Comparison of ENCODE assay signal across 6 cellular contexts in genomic region chr19:48713041-48713863, GRCh38. TPM values are rescaled to one million over a fixed set of nuclear protein-coding genes. Genes with fewer than 3 reads are reported as not detected.
DNase-seq lines count a peak whose midpoint lies in the region; ATAC-seq and TF ChIP-seq lines count a peak whose summit lies in the region.

No MANE protein-coding gene starts in this region.

- H3K27ac ChIP-seq in SU-DHL-6 (ENCODE audit: low read depth, low read length): no peak overlapping the region

- no peaks in the 10 kb centered on the region for H3K36me3 Mint-ChIP-seq in immature natural killer cell

- no peaks in the 10 kb centered on the region for H3K36me3 ChIP-seq in SU-DHL-6 (ENCODE audit: low read length)

- H3K79me2 ChIP-seq in SU-DHL-6 (ENCODE audit: insufficient read depth, low read length): no peaks in the 10 kb centered on the region

- no peaks in the 10 kb centered on the region for H3F3A ChIP-seq in SU-DHL-6 (ENCODE audit: insufficient read depth)

- H3K27ac Mint-ChIP-seq in immature natural killer cell: peak overlapping the region in 4 of 6 donors; percentile 7 to 78 (median 41)

- DNase-seq in immature natural killer cell: no peak
- no peak for DNase-seq in central memory CD4-positive, alpha-beta T cell

- H3K9ac ChIP-seq in SU-DHL-6 (ENCODE audit: low read length): peak overlapping the region; percentile 76

- H3K4me3 ChIP-seq in GM12875 (ENCODE audit: low read depth, low read length): peak overlapping the region; percentile 58
- peak overlapping the region; percentile 86 for H3K4me3 ChIP-seq in SU-DHL-6 (ENCODE audit: insufficient read depth, low read length, poor library complexity, severe bottlenecking)

- H2AFZ ChIP-seq in SU-DHL-6 (ENCODE audit: low read depth, low read length, severe bottlenecking): peak overlapping the region; percentile 95

- H3K4me2 ChIP-seq in SU-DHL-6 (ENCODE audit: low read depth, low read length, poor library complexity, severe bottlenecking): peak overlapping the region; percentile 70

- ATAC-seq in HG02885 (IDR thresholded peaks at IDR 0.05; ENCODE audit: poor library complexity, unreplicated experiment) (no peak), HG02852 (IDR thresholded peaks at IDR 0.05; ENCODE audit: unreplicated experiment) (no peak)

- H4K20me1 ChIP-seq in SU-DHL-6 (ENCODE audit: low read depth, low read length): no peaks in the 10 kb centered on the region

- H3K9me2 ChIP-seq in SU-DHL-6 (replicated peaks; ENCODE audit: insufficient read depth, low read length): no peaks in the 10 kb centered on the region

- TF ChIP-seq CTCF in GM12875 (IDR thresholded peaks at IDR 0.05; ENCODE audit: borderline replicate concordance, insufficient read depth, low read depth, low read length): no peak; the same call in 1 of the 2 replicates
- no peak for TF ChIP-seq CTCF in SU-DHL-6 (IDR thresholded peaks at IDR 0.05; ENCODE audit: insufficient read depth, low read length, poor library complexity, severe bottlenecking)

- no peaks in the 10 kb centered on the region for H3K9me3 ChIP-seq in SU-DHL-6 (ENCODE audit: insufficient read depth, low read length)

- H3K27me3 ChIP-seq in SU-DHL-6 (ENCODE audit: low read length): no peaks in the 10 kb centered on the region

- H3K9me3 Mint-ChIP-seq in immature natural killer cell: no peaks in the 10 kb centered on the region

- H3K27me3 Mint-ChIP-seq in immature natural killer cell (ENCODE audit: low read depth in 3 of 3): peaks cover 2 to 4% (median 3%) of the 10 kb centered on the region in 3 donors

- peak overlapping the region; percentile 78 to 86 (median 84) for H3K4me3 Mint-ChIP-seq in immature natural killer cell

- H3K4me1 Mint-ChIP-seq in immature natural killer cell: peaks cover 11 to 14% of the 10 kb centered on the region in 2 donors

RNA-seq across cellular contexts. Expression of gene MAMSTR, which starts 6.3 kb away (rescaled TPM):
- 1 to 10 TPM in 1 of 3 donors, under 1 TPM in 1, not detected in 1; 0.17 to 1.1 TPM for polyA plus RNA-seq in immature natural killer cell

RNA-seq across cellular contexts. Expression of gene FUT2, which starts 17.5 kb away (rescaled TPM):
- polyA plus RNA-seq in immature natural killer cell: under 1 TPM in 1 of 3 donors, not detected in 2; 0.21 TPM

RNA-seq across cellular contexts. Expression of gene RASIP1, which starts 27.2 kb away (rescaled TPM):
- under 1 TPM in 1 of 3 donors, not detected in 2; 0.10 TPM for polyA plus RNA-seq in immature natural killer cell

RNA-seq across cellular contexts. Expression of gene IZUMO1, which starts 33.5 kb away (rescaled TPM):
- not detected for polyA plus RNA-seq in immature natural killer cell

RNA-seq across cellular contexts. Expression of gene FUT1, which starts 39.2 kb away (rescaled TPM):
- not detected for polyA plus RNA-seq in immature natural killer cell
